Comparison of ENCODE assay signal across 1 cellular context in genomic region chr9:74951725-74952151, GRCh38.
TF ChIP-seq lines count a peak whose summit lies in the region.

No MANE protein-coding gene starts in this region.

TF ChIP-seq in SK-N-SH, 30 proteins besides CTCF, POLR2A, EP300 and RAD21 (continued from another document):
- TF ChIP-seq REST (IDR thresholded peaks at IDR 0.05; ENCODE audit: low read depth, low read length) = no peak
- no peak for TF ChIP-seq TEAD4 (IDR thresholded peaks at IDR 0.05; ENCODE audit: borderline replicate concordance, insufficient read depth)
- no peak for TF ChIP-seq RXRA (IDR thresholded peaks at IDR 0.05; ENCODE audit: borderline replicate concordance, low read depth)
- TF ChIP-seq NFIC (IDR thresholded peaks at IDR 0.05; ENCODE audit: borderline replicate concordance) = no peak
- TF ChIP-seq RFX5 (IDR thresholded peaks at IDR 0.05; ENCODE audit: low read length) = no peak
- TF ChIP-seq USF2 (IDR thresholded peaks at IDR 0.05; ENCODE audit: borderline replicate concordance, low read depth, low read length) = no peak
- no peak for TF ChIP-seq PBX3 (IDR thresholded peaks at IDR 0.05)
